8 cellular contexts compared by ENCODE assay signal in the genomic region with DNA sequence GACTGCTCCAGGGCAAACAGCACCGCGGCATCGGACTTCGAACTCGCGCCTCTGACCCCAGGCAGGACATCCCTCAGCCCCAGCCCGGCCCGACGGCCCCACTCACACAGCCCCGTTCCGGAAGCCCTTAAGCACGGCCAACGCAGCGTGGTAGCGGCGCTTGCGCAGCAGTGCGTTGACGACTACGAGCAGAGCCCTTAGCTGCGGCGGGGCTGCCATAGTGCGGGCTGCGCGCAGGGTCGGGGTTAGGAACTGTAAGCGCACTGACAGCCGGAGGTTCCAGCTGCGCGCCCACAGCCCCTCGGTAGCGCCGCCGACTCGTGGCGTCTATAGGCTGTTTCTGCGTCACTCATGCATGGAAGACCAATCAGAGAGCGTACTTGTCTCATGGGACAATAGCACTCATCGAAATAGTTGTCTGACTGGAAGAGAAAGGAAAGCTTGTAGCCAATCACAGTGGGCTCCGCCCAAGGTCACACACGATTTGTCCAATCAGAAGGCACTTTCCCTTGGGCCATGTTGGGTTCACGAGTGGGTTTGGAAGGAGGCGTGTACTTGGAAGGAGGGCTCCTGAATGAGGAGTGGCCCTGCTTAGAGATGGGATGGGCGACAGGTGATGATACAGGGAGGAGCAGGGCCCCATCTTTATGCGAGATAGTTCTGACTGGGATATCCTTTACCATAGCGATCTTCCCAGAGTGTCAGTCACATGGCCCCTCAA. TPM values are rescaled to one million over a fixed set of nuclear protein-coding genes. Genes with fewer than 3 reads are reported as not detected.
DNase-seq lines count a peak whose midpoint lies in the region; ATAC-seq and TF ChIP-seq lines count a peak whose summit lies in the region.

A gene with protein sequence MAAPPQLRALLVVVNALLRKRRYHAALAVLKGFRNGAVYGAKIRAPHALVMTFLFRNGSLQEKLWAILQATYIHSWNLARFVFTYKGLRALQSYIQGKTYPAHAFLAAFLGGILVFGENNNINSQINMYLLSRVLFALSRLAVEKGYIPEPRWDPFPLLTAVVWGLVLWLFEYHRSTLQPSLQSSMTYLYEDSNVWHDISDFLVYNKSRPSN (minus strand): TSS at position 322 of the 721 bp plus-strand sequence. CDS start 103 bp downstream, at position 219.

- intact Hi-C loops in CD14-positive monocyte (cut with micrococcal nuclease) (loop anchor here in 1 of 2 donors (5.0 kb wide), 1 partner anchor 33 kb away; a partner anchor contains a TSS), lower lobe of right lung (cut with DNase I) (no loop called here)

- peak; percentile 94 for ATAC-seq in GM19397 (IDR thresholded peaks at IDR 0.05; ENCODE audit: unreplicated experiment)
- peak; percentile 98 for ATAC-seq in HG03565 (IDR thresholded peaks at IDR 0.05; ENCODE audit: unreplicated experiment)
- peak; percentile 99 for ATAC-seq in activated CD8-positive, alpha-beta T cell treated with anti-CD3 and anti-CD28 coated beads, Interleukin-2, amount 10 ng/mL, durations not matched to agents 7 days and 5 days
- peak; percentile 94 to 96 for ATAC-seq in lower lobe of right lung

- peaks cover 43% of the 10 kb centered on the region for H3K4me1 Mint-ChIP-seq in CD14-positive monocyte
- H3K4me1 Mint-ChIP-seq in activated CD8-positive, alpha-beta T cell treated with anti-CD3 and anti-CD28 coated beads, Interleukin-2, amount 10 ng/mL, durations not matched to agents 7 days and 5 days (ENCODE audit: low read depth): peaks cover 27% of the 10 kb centered on the region

- H3K4me3 ChIP-seq in lower lobe of right lung: peak within 1 kb of the TSS; percentile 92

- peak within 1 kb of the TSS; percentile 85 to 95 (median 89) for H3K27ac Mint-ChIP-seq in CD14-positive monocyte
- peak within 1 kb of the TSS; percentile 81 for H3K27ac Mint-ChIP-seq in activated CD8-positive, alpha-beta T cell treated with anti-CD3 and anti-CD28 coated beads, Interleukin-2, amount 10 ng/mL, durations not matched to agents 7 days and 5 days

- no peaks in the 10 kb centered on the region for H3K27me3 ChIP-seq in lower lobe of right lung (ENCODE audit: low read depth)

- POLR2A ChIA-PET in activated CD8-positive, alpha-beta T cell treated with anti-CD3 and anti-CD28 coated beads, Interleukin-2, amount 10 ng/mL, durations not matched to agents 7 days and 5 days (lab: Charles Lee): interaction anchor here (0.8 to 1.9 kb wide), 12 partner anchors 11 to 392 kb away, joined by 3 to 17 read pairs (median 4); a partner anchor contains a TSS

- no peak for TF ChIP-seq CTCF in CD14-positive monocyte (IDR thresholded peaks at IDR 0.05)
- TF ChIP-seq CTCF in lower lobe of right lung (IDR thresholded peaks at IDR 0.05): no peak

- H3K36me3 Mint-ChIP-seq in CD14-positive monocyte: peaks cover 0 to under 1% of the 10 kb centered on the region in 2 donors
- no peaks in the 10 kb centered on the region for H3K36me3 Mint-ChIP-seq in activated CD8-positive, alpha-beta T cell treated with anti-CD3 and anti-CD28 coated beads, Interleukin-2, amount 10 ng/mL, durations not matched to agents 7 days and 5 days (ENCODE audit: low read depth)

- peak within 1 kb of the TSS; percentile 91 to 96 for H3K4me3 Mint-ChIP-seq in CD14-positive monocyte
- peak within 1 kb of the TSS; percentile 91 for H3K4me3 Mint-ChIP-seq in activated CD8-positive, alpha-beta T cell treated with anti-CD3 and anti-CD28 coated beads, Interleukin-2, amount 10 ng/mL, durations not matched to agents 7 days and 5 days

- H3K4me1 ChIP-seq in lower lobe of right lung: peaks cover 21% of the 10 kb centered on the region

- peaks cover 2% of the 10 kb centered on the region for H3K36me3 ChIP-seq in lower lobe of right lung

- CTCF ChIA-PET in activated CD8-positive, alpha-beta T cell treated with anti-CD3 and anti-CD28 coated beads, Interleukin-2, amount 10 ng/mL, durations not matched to agents 7 days and 5 days (lab: Charles Lee): interaction anchor here (0.5 to 3.3 kb wide), 10 partner anchors 8 to 1374 kb away, joined by 3 to 12 read pairs (median 5); a partner anchor contains a TSS

- H3K27ac ChIP-seq in lower lobe of right lung: peak within 1 kb of the TSS; percentile 84

- DNase-seq in CD14-positive monocyte (ENCODE audit: low spot score): peak; percentile 90
- peak; percentile 65 for DNase-seq in NCI-H82 treated with DMSO at 0.1 percent for 48 hours (lab: John Stamatoyannopoulos, UW; ENCODE audit: unreplicated experiment)
- peak; percentile 93 for DNase-seq in activated CD8-positive, alpha-beta T cell treated with anti-CD3 and anti-CD28 coated beads, Interleukin-2, amount 10 ng/mL, durations not matched to agents 7 days and 5 days
- DNase-seq in effector CD4-positive, alpha-beta T cell: peak; percentile 81
- peak; percentile 91 for DNase-seq in lower lobe of right lung
- peak; percentile 71 to 84 (median 82) for DNase-seq in stimulated activated CD4-positive, alpha-beta T cell treated with anti-CD3 and anti-CD28 coated beads, TNF-alpha, amount 100 ng/mL, for 24 hours (ENCODE audit: low read depth in 3 of 3)

- H3K27me3 Mint-ChIP-seq in CD14-positive monocyte (ENCODE audit: low read depth in 3 of 3): peaks cover 0 to 4% (median 3%) of the 10 kb centered on the region in 3 donors
- H3K27me3 Mint-ChIP-seq in activated CD8-positive, alpha-beta T cell treated with anti-CD3 and anti-CD28 coated beads, Interleukin-2, amount 10 ng/mL, durations not matched to agents 7 days and 5 days (ENCODE audit: low read depth): no peaks in the 10 kb centered on the region

- H3K9me3 ChIP-seq in lower lobe of right lung: no peaks in the 10 kb centered on the region

- H3K9me3 Mint-ChIP-seq in CD14-positive monocyte: peaks cover 0 to 4% (median 0%) of the 10 kb centered on the region in 7 donors
- H3K9me3 Mint-ChIP-seq in activated CD8-positive, alpha-beta T cell treated with anti-CD3 and anti-CD28 coated beads, Interleukin-2, amount 10 ng/mL, durations not matched to agents 7 days and 5 days (ENCODE audit: insufficient read depth): no peaks in the 10 kb centered on the region

RNA-seq across cellular contexts. Expression of the gene that starts here (rescaled TPM):
- polyA plus RNA-seq in CD14-positive monocyte: 10 to 100 TPM in 1 of 2 donors, 1 to 10 TPM in 1; 9.0 to 11.4 TPM
- 10 to 100 TPM; 17.1 to 17.7 TPM for total RNA-seq in activated CD8-positive, alpha-beta T cell treated with anti-CD3 and anti-CD28 coated beads, Interleukin-2, amount 10 ng/mL, durations not matched to agents 7 days and 5 days
- 60.5 TPM for total RNA-seq in lower lobe of right lung

Comparison
In these comparisons a context has a peak if more than half of its experiments do, and no peak if none do; other contexts are left out.
1. Peak in every context shown above with its lines: DNase-seq, ATAC-seq, H3K4me3 ChIP-seq and H3K27ac ChIP-seq.